Comparison of ENCODE assay signal across 8 cellular contexts in genomic region chr7:45000096-45001032, GRCh38. TPM values are rescaled to one million over a fixed set of nuclear protein-coding genes. Genes with fewer than 3 reads are reported as not detected.
A peak's percentile ranks its signal among the peaks of the same experiment; 100 is the strongest.
DNase-seq lines count a peak whose midpoint lies in the region; ATAC-seq and TF ChIP-seq lines count a peak whose summit lies in the region.

Gene CCM2, plus strand, starts transcription at chr7:45000201. Its CDS starts 133 bp downstream, at chr7:45000334.

- H3K27ac Mint-ChIP-seq in progenitor cell of endocrine pancreas: peak within 1 kb of the TSS; percentile 99

- H3K9me3 ChIP-seq in MG63 (no peaks in the 10 kb centered on the region), adipocyte (ENCODE audit: control insufficient read depth, low read length) (no peaks in the 10 kb centered on the region), left ventricle myocardium inferior (replicated peaks) (no peaks in the 10 kb centered on the region)

- H3K9ac ChIP-seq in adipocyte (ENCODE audit: low read length): peak within 1 kb of the TSS; percentile 92

- peaks cover 7% of the 10 kb centered on the region for H3K36me3 ChIP-seq in MG63
- no peaks in the 10 kb centered on the region for H3K36me3 ChIP-seq in adipocyte (ENCODE audit: control insufficient read depth, insufficient read depth, low read length, severe bottlenecking)
- H3K36me3 ChIP-seq in left ventricle myocardium inferior: no peaks in the 10 kb centered on the region

- H3K4me1 ChIP-seq in adipocyte (ENCODE audit: control insufficient read depth, insufficient read depth, low read length): peaks cover 17% of the 10 kb centered on the region
- peaks cover 32% of the 10 kb centered on the region for H3K4me1 ChIP-seq in left ventricle myocardium inferior

- TF ChIP-seq CTCF in left ventricle myocardium inferior (IDR thresholded peaks at IDR 0.05; ENCODE audit: borderline replicate concordance) (no peak), progenitor cell of endocrine pancreas (IDR thresholded peaks at IDR 0.05; ENCODE audit: unreplicated experiment) (no peak)

- intact Hi-C loops in left ventricle myocardium inferior (cut with micrococcal nuclease): no loop called here

- DNase-seq in Ammon's horn (ENCODE audit: low spot score) (peak; percentile 24), MG63 (peak; percentile 68), adipocyte (ENCODE audit: low read depth) (peak; percentile 75), left ventricle myocardium inferior (peak; percentile 69), progenitor cell of endocrine pancreas (ENCODE audit: low spot score, unreplicated experiment) (peak; percentile 49)
- no peak for DNase-seq in effector CD8-positive, alpha-beta T cell (lab: John Stamatoyannopoulos, UW)
- DNase-seq in effector CD4-positive, alpha-beta T cell: no peak

- no peaks in the 10 kb centered on the region for H3K27me3 Mint-ChIP-seq in progenitor cell of endocrine pancreas

- H3K4me3 Mint-ChIP-seq in progenitor cell of endocrine pancreas (ENCODE audit: low read depth): peak within 1 kb of the TSS; percentile 94

- no peaks in the 10 kb centered on the region for H3K36me3 Mint-ChIP-seq in progenitor cell of endocrine pancreas (ENCODE audit: insufficient read depth)

- H3K27me3 ChIP-seq in MG63 (no peaks in the 10 kb centered on the region), adipocyte (replicated peaks; ENCODE audit: control insufficient read depth, insufficient read depth, low read length) (no peaks in the 10 kb centered on the region), left ventricle myocardium inferior (ENCODE audit: low read depth) (no peaks in the 10 kb centered on the region)

- H3K4me3 ChIP-seq in MG63 (peak within 1 kb of the TSS; percentile 84), adipocyte (ENCODE audit: low read length) (peak within 1 kb of the TSS; percentile 88), left ventricle myocardium inferior (peak within 1 kb of the TSS; percentile 80)

- peak within 1 kb of the TSS; percentile 89 for H3K27ac ChIP-seq in left ventricle myocardium inferior (replicated peaks)

- peak; percentile 5 for ATAC-seq in GM18909 (IDR thresholded peaks at IDR 0.05; ENCODE audit: poor library complexity, unreplicated experiment)

- H3K9me3 Mint-ChIP-seq in progenitor cell of endocrine pancreas (ENCODE audit: low read depth): no peaks in the 10 kb centered on the region

- H3K4me1 Mint-ChIP-seq in progenitor cell of endocrine pancreas (ENCODE audit: low read depth): peaks cover 10% of the 10 kb centered on the region

RNA-seq across cellular contexts. Expression of gene CCM2, which starts in this region (rescaled TPM):
- 43.2 and 50.6 TPM in 2 replicates for total RNA-seq in MG63 (2014; rRNA removed; shearing (Covaris generic); ENCODE audit: low replicate concordance)
- total RNA-seq in left ventricle myocardium inferior (24.5 TPM), progenitor cell of endocrine pancreas (42.2 and 43.0 TPM in 2 replicates)

Comparison
In these comparisons a context has a peak if more than half of its experiments do, and no peak if none do; other contexts are left out.
1. DNase-seq: peak in Ammon's horn (single experiment), MG63 (single experiment), adipocyte (single experiment), left ventricle myocardium inferior (single experiment) and progenitor cell of endocrine pancreas (single experiment); none in effector CD8-positive, alpha-beta T cell (single experiment) and effector CD4-positive, alpha-beta T cell (single experiment).
2. Peak in every context shown above with its lines, with median percentiles within 50 percentile points of each other: H3K4me3 ChIP-seq.